8 cellular contexts compared by ENCODE assay signal in the genomic region with DNA sequence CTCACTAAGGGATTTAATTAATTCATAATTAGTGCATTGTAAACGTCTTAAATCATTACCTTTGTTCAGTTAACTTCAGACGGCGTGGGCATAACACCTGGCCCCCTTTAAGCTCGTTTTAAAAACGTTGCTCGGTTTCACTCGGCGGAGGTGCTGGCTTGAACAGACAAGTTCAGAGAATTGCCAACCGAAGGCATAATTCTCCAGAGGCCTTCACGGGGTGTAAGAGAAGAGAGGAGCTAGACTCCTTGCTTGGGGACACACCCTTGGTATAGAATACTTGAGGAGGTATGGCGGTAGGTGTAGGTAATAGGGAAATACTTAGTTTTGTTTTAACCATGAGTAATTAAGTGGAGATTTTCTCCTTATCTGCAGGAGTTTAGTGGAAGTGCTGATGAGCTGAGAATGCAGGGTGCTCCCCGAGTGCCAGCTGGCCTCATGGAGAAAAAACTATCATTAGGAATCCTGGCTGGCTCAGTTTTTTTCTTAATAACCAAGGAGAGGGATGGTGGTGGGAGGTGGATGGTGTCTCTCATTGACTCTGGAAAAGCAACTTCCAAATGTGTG. TPM values are rescaled to one million over a fixed set of nuclear protein-coding genes. Genes with fewer than 3 reads are reported as not detected.
DNase-seq lines count a peak whose midpoint lies in the region; ATAC-seq, FAIRE-seq and TF ChIP-seq lines count a peak whose summit lies in the region.

No MANE protein-coding gene starts in this region.

- no peaks in the 10 kb centered on the region for H3K4me1 ChIP-seq in OCI-LY7 (ENCODE audit: insufficient read depth, low read length, poor library complexity, severe bottlenecking)

- FAIRE-seq in GM12891 (lab: Jason Lieb, UNC) = no peak

- H2AFZ ChIP-seq in OCI-LY7 (ENCODE audit: low read length) = peak overlapping the region; percentile 86; the same call in 1 of the 2 replicates

- H3K79me2 ChIP-seq in OCI-LY7 (ENCODE audit: insufficient read depth, low read depth, low read length) = no peaks in the 10 kb centered on the region

- no peak overlapping the region for H3K27ac ChIP-seq in OCI-LY7 (ENCODE audit: low read depth, low read length, poor library complexity, severe bottlenecking)

- no peak for ATAC-seq in HG02763 (IDR thresholded peaks at IDR 0.05; ENCODE audit: unreplicated experiment)

- CTCF ChIA-PET in OCI-LY7 (lab: Charles Lee; ENCODE audit: unreplicated experiment) = no interaction called here

- POLR2A ChIA-PET in OCI-LY7 (lab: Charles Lee) = interaction anchor here (0.6 kb wide), 1 partner anchor 22 kb away, joined by 3 read pairs; no protein-coding TSS in a partner anchor

- BruUV-seq in OCI-LY7 (replicated peaks; lab: Mats Ljungman, UMichigan) = no TSS peak

- no peaks in the 10 kb centered on the region for H3K9me2 ChIP-seq in OCI-LY7 (ENCODE audit: insufficient read depth, low read length)

- H4K20me1 ChIP-seq in OCI-LY7 (ENCODE audit: insufficient read depth, low read length) = no peaks in the 10 kb centered on the region

- TF ChIP-seq POLR2A in GM12891 (IDR thresholded peaks at IDR 0.05; ENCODE audit: low read depth, low read length) = no peak

- no peak for DNase-seq in GM12865 (ENCODE audit: low read depth)
- DNase-seq in OCI-LY7 (ENCODE audit: low spot score) = no peak
- peak; percentile 16 for DNase-seq in fibroblast of the aortic adventitia (ENCODE audit: low read depth)
- peak; percentile 9 for DNase-seq in renal cortical epithelial cell (ENCODE audit: low read depth)
- DNase-seq in globus pallidus (ENCODE audit: low spot score) = no peak
- no peak for DNase-seq in GM12891 (ENCODE audit: insufficient read length, low spot score)
- no peak for DNase-seq in T1000 (lab: John Stamatoyannopoulos, UW)

- H3K4me3 ChIP-seq in GM12865 (ENCODE audit: low read depth, low read length) (peak overlapping the region; percentile 60; the same call in 1 of the 2 replicates), OCI-LY7 (ENCODE audit: low read depth, low read length, poor library complexity, severe bottlenecking) (peak overlapping the region; percentile 67), fibroblast of the aortic adventitia (ENCODE audit: low read depth, low read length) (peak overlapping the region; percentile 80)

- H3K9me3 ChIP-seq in OCI-LY7 (ENCODE audit: low read length) = no peaks in the 10 kb centered on the region

- intact Hi-C loops in OCI-LY7 (cut with micrococcal nuclease; ENCODE audit: unreplicated experiment) = no loop called here

- no peak for TF ChIP-seq CTCF in GM12865 (IDR thresholded peaks at IDR 0.05; ENCODE audit: insufficient read depth, low read depth, low read length, missing control alignments)
- no peak for TF ChIP-seq CTCF in OCI-LY7 (conservative IDR thresholded peaks at IDR 0.05; ENCODE audit: low read length)
- no peak for TF ChIP-seq CTCF in fibroblast of the aortic adventitia (IDR thresholded peaks at IDR 0.05; ENCODE audit: insufficient read depth, low read length)

- H3K36me3 ChIP-seq in OCI-LY7 (ENCODE audit: insufficient read depth, low read length) = no peaks in the 10 kb centered on the region

- H3K4me2 ChIP-seq in OCI-LY7 (ENCODE audit: low read length) = peak overlapping the region; percentile 76

TF ChIP-seq in GM12891, 5 proteins besides CTCF, POLR2A, EP300 and RAD21:
- TF ChIP-seq POU2F2 (IDR thresholded peaks at IDR 0.05; ENCODE audit: low read depth, low read length) (no peak), TAF1 (IDR thresholded peaks at IDR 0.05; ENCODE audit: low read depth, low read length) (no peak), POLR2AphosphoS5 (IDR thresholded peaks at IDR 0.05; ENCODE audit: low read depth, low read length) (no peak), SPI1 (IDR thresholded peaks at IDR 0.05; ENCODE audit: low read depth, low read length) (no peak)

RNA-seq across cellular contexts. Expression of a gene that starts 0.9 kb away (rescaled TPM):
- 0.06 and 0.08 TPM in 2 replicates for total RNA-seq in OCI-LY7 (2014; rRNA removed; shearing (Covaris generic))
- not detected in 2 replicates for total RNA-seq in OCI-LY7 (2022)
- 5.1 and 9.7 TPM in 2 replicates for total RNA-seq in fibroblast of the aortic adventitia (ENCODE audit: low replicate concordance)
- 22.6 and 38.1 TPM in 2 replicates for total RNA-seq in renal cortical epithelial cell
- polyA plus RNA-seq in GM12891 (2012; ENCODE audit: low read depth, missing spikeins) = 0.27 TPM

RNA-seq across cellular contexts. Expression of a gene that starts 59.6 kb away (rescaled TPM):
- total RNA-seq in OCI-LY7 (2014; rRNA removed; shearing (Covaris generic)) = not detected in 2 replicates
- total RNA-seq in OCI-LY7 (2022) = not detected in 2 replicates
- 1.8 and 2.9 TPM in 2 replicates for total RNA-seq in fibroblast of the aortic adventitia (ENCODE audit: low replicate concordance)
- total RNA-seq in renal cortical epithelial cell = 0.45 and 1.0 TPM in 2 replicates
- polyA plus RNA-seq in GM12891 (2012; ENCODE audit: low read depth, missing spikeins) = 0.03 TPM

Comparison
In these comparisons a context has a peak if more than half of its experiments do, and no peak if none do; other contexts are left out.
1. DNase-seq: peak in fibroblast of the aortic adventitia (single experiment) and renal cortical epithelial cell (single experiment); none in GM12865 (single experiment), OCI-LY7 (single experiment), globus pallidus (single experiment), GM12891 (single experiment) and T1000 (single experiment).
2. Peak in every context shown above with its lines, with median percentiles within 50 percentile points of each other: H3K4me3 ChIP-seq.